In the genomic region with DNA sequence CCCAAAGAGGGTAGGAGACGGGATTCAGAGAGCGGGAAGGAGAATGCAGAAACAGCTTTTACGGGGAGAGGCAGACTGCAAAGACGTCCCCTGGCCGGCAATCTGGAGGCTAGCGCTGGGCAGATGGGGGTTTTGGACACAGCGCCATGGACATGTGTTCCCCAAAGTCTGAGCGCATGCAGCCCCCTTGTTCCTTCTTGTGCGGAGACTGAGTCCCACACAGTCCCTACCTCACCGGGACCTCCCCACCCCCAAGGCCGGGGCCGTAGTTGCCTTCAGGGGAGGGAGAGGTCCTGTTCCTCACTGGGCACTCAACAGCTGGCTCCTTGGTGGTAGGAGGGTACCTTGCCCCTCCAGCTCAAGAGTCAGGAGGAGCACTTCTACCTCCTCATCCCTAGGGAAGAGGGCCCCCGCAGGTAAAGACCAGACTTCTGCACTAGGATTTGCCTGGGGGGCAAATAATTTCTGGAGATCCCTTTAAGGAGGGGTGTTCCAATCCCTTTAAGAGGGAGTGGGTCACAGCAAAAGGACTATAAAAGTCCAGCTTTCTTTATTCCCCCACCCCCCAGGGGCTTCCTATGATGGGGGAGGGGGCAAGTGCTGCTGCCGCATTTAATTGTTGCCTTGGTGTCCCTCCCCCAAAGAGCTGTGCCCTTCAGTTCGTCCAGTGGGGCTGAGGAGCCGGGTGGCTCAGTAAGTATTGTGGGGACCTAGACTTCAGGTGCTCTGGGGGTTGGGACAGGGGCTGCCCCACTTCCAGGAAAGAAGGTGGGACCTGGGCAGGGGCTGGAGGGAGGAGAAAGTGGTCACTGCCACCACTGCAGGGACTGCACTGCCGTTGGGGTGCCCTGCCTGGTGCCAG, we compare ENCODE assay signal across 7 cellular contexts.
DNase-seq lines count a peak whose midpoint lies in the region.
"Had no signal": no experiment of that assay in that cellular context is flagged by ENCODE, and none has a peak within 500 bp of the region (broad histone marks: within the 10 kb centered on the region; RNA-seq: fewer than 3 reads in every experiment).

No MANE protein-coding gene starts in this region.

- H3K79me2 ChIP-seq in ACC112 (ENCODE audit: control insufficient read depth, insufficient read depth, low read length, unreplicated experiment), result peaks cover 3% of the 10 kb centered on the region

- H3K36me3 ChIP-seq in ACC112 (ENCODE audit: insufficient read depth, low read length), result no peaks in the 10 kb centered on the region

- H3K4me1 ChIP-seq in ACC112 (ENCODE audit: control insufficient read depth, insufficient read depth, low read length, unreplicated experiment), result peaks cover 13% of the 10 kb centered on the region

- peak overlapping the region; percentile 62 for H3K4me3 ChIP-seq in ACC112 (ENCODE audit: low read depth, low read length)
- H3K4me3 ChIP-seq in iPS-18c (ENCODE audit: insufficient read depth, low read depth, low read length), result peak overlapping the region; percentile 71

- no peaks in the 10 kb centered on the region for H3K9me3 ChIP-seq in iPS-18c (ENCODE audit: control insufficient read depth, insufficient read depth, low read length)

- DNase-seq in OCI-M1 (lab: John Stamatoyannopoulos, UW) (peak; percentile 28), NCI-H446 (lab: John Stamatoyannopoulos, UW) (no peak), globus pallidus (ENCODE audit: low spot score) (no peak)
- no peak for DNase-seq in NK-92 treated with Interleukin-12 subunit alpha and Interleukin-12 subunit beta, amount 100 ng/mL, for 24 hours (lab: John Stamatoyannopoulos, UW)
- DNase-seq: GF-D8 had no signal

- peaks cover 42% of the 10 kb centered on the region for H3K27me3 ChIP-seq in ACC112 (ENCODE audit: insufficient read depth, low read length)

- H3K27ac ChIP-seq in ACC112 (ENCODE audit: low read depth, low read length), result no peak overlapping the region

- H2AFZ ChIP-seq in ACC112 (ENCODE audit: low read length, unreplicated experiment), result peak overlapping the region; percentile 56
